In genomic region chr9:89839427-89839826, GRCh38 we compare ENCODE assay signal across 13 cellular contexts.
"Had no signal": no experiment of that assay in that cellular context is flagged by ENCODE, and none has a peak within 500 bp of the region (broad histone marks: within the 10 kb centered on the region; RNA-seq: fewer than 3 reads in every experiment).

No MANE protein-coding gene starts in this region.

- FAIRE-seq: endometrium, keratinocyte, TTC549 had no signal

- H3K27ac ChIP-seq: left lung, tibial nerve had no signal

- H3K4me3 ChIP-seq: left lung, tibial nerve had no signal

- DNase-seq: activated CD4-positive, alpha-beta T cell treated with anti-CD3 and anti-CD28 coated beads for 4 hours; activated CD8-positive, alpha-beta memory T cell treated with anti-CD3 and anti-CD28 coated beads, Interleukin-2, amount 50 U/mL, for 48 hours; activated CD8-positive, alpha-beta T cell treated with anti-CD3 and anti-CD28 coated beads for 36 hours; activated gamma-delta T cell treated with Interleukin-2 at 50 U/mL for 16 hours; left lung; stimulated activated CD4-positive, alpha-beta T cell treated with anti-CD3 and anti-CD28 coated beads, Interleukin-15, amount 100 ng/mL, for 24 hours; stimulated activated CD4-positive, alpha-beta T cell treated with anti-CD3 and anti-CD28 coated beads, Interleukin-4, amount 100 ng/mL, for 1 hour; stimulated activated naive CD4-positive, alpha-beta T cell treated with Interleukin-2 at 50 U/mL for 16 hours; substantia nigra had no signal

- H3K27me3 ChIP-seq: left lung, tibial nerve had no signal

- H3K9me3 ChIP-seq: left lung, tibial nerve had no signal

- H3K36me3 ChIP-seq: left lung, tibial nerve had no signal
